In genomic region chr3:11075122-11075521, GRCh38 we compare ENCODE assay signal across 7 cellular contexts.
DNase-seq lines count a peak whose midpoint lies in the region; ATAC-seq, FAIRE-seq and TF ChIP-seq lines count a peak whose summit lies in the region.
"Not testable (repeated sequence)": the region's sequence is repeated elsewhere in the genome, so short reads cannot be mapped to it uniquely, and the experiment has no call there.

No MANE protein-coding gene starts in this region.

- not testable (repeated sequence) for H3K4me1 ChIP-seq in A549; IMR-90 (ENCODE audit: control insufficient read depth, insufficient read depth, low read length); K562 (replicated peaks in 1 of 2; ENCODE audit: control insufficient read depth in 2 of 2, insufficient read depth in 2 of 2, low read length in 2 of 2); HepG2 (ENCODE audit: insufficient read depth, low read length)

- H4K5ac ChIP-seq in IMR-90 (ENCODE audit: low read depth, low read length): not testable (repeated sequence)

- H3K9me3 ChIP-seq in A549; IMR-90 (ENCODE audit: control insufficient read depth, insufficient read depth, low read length); K562 (replicated peaks; ENCODE audit: control insufficient read depth, insufficient read depth, low read depth, low read length); HepG2 (ENCODE audit: low read length): not testable (repeated sequence)

- CTCF ChIA-PET in A549 (lab: Yijun Ruan, JAX): interaction anchor here (1.0 to 5.2 kb wide), 4 partner anchors 12 to 317 kb away, joined by 3 to 43 read pairs (median 4); no protein-coding TSS in a partner anchor
- CTCF ChIA-PET in IMR-90 (lab: Yijun Ruan, JAX); K562 (lab: Yijun Ruan, JAX; ENCODE audit: low intra/inter-chr PET ratio); HepG2 (lab: Yijun Ruan, JAX; ENCODE audit: low intra/inter-chr PET ratio, low total read pairs): not testable (repeated sequence)

- H3K27ac Mint-ChIP-seq in neural crest cell (ENCODE audit: unreplicated experiment): peak overlapping the region; percentile 35

- H3K4me3 ChIP-seq in A549; IMR-90 (ENCODE audit: insufficient read depth, low read depth, low read length); K562; HepG2 (replicated peaks in 1 of 3; ENCODE audit: insufficient read depth in 1 of 3, low read depth in 2 of 3, low read length in 3 of 3): not testable (repeated sequence)

- not testable (repeated sequence) for H3K9ac ChIP-seq in IMR-90 (ENCODE audit: low read depth, low read length); K562 (ENCODE audit: insufficient read depth in 1 of 2, low read depth in 2 of 2, low read length in 2 of 2); HepG2 (ENCODE audit: insufficient read depth, low read depth, low read length)

- H3K9me1 ChIP-seq in IMR-90 (ENCODE audit: insufficient read depth, low read length); K562 (ENCODE audit: control insufficient read depth, insufficient read depth, low read length): not testable (repeated sequence)

- H3K36me3 ChIP-seq in IMR-90 (ENCODE audit: control insufficient read depth, insufficient read depth, low read length); K562 (ENCODE audit: control insufficient read depth, insufficient read depth, low read length); HepG2 (replicated peaks in 1 of 2; ENCODE audit: control insufficient read depth in 1 of 2, insufficient read depth in 2 of 2, low read length in 2 of 2): not testable (repeated sequence)

- not testable (repeated sequence) for H3K4me3 Mint-ChIP-seq in neural crest cell

- TF ChIP-seq CTCF in A549 (IDR thresholded peaks at IDR 0.05); IMR-90 (conservative IDR thresholded peaks at IDR 0.05; ENCODE audit: low read depth, low read length); K562 (IDR thresholded peaks at IDR 0.05 in 2 of 3, conservative IDR thresholded peaks at IDR 0.05 in 1 of 3; ENCODE audit: insufficient read depth in 2 of 3, low read depth in 1 of 3, low read length in 3 of 3); HepG2 (CRISPR knock-in tag; IDR thresholded peaks at IDR 0.05); neural crest cell (conservative IDR thresholded peaks at IDR 0.05): not testable (repeated sequence)

- not testable (repeated sequence) for BruUV-seq in IMR-90 (replicated peaks; lab: Mats Ljungman, UMichigan); K562 (replicated peaks; lab: Mats Ljungman, UMichigan); HepG2 (replicated peaks; lab: Mats Ljungman, UMichigan)

- not testable (repeated sequence) for H3K27ac ChIP-seq in A549; IMR-90 (ENCODE audit: insufficient read depth, low read length); K562 (ENCODE audit: extremely low read depth, low read depth, low read length); HepG2 (ENCODE audit: extremely low read length, insufficient read depth, low read length)

- H3K14ac ChIP-seq in IMR-90 (replicated peaks; ENCODE audit: low read depth, low read length): not testable (repeated sequence)

- H4K20me1 ChIP-seq in IMR-90 (ENCODE audit: insufficient read depth, low read length); K562 (replicated peaks; ENCODE audit: control insufficient read depth, insufficient read depth, low read length); HepG2 (ENCODE audit: insufficient read depth, low read length): not testable (repeated sequence)

- not testable (repeated sequence) for FAIRE-seq in A549 (lab: Jason Lieb, UNC); K562 (lab: Jason Lieb, UNC); HepG2 (lab: Jason Lieb, UNC)

- H2BK5ac ChIP-seq in IMR-90 (ENCODE audit: low read depth, low read length, poor library complexity, severe bottlenecking): not testable (repeated sequence)

- H3K27me3 Mint-ChIP-seq in neural crest cell (ENCODE audit: low read depth): not testable (repeated sequence)

- not testable (repeated sequence) for H2AK9ac ChIP-seq in IMR-90 (replicated peaks; ENCODE audit: low read depth, low read length, poor library complexity)

- TF ChIP-seq POLR2A in A549 (IDR thresholded peaks at IDR 0.05; ENCODE audit: low read length); IMR-90 (IDR thresholded peaks at IDR 0.05; ENCODE audit: low read depth, low read length); K562 (conservative IDR thresholded peaks at IDR 0.05); HepG2 (IDR thresholded peaks at IDR 0.05; ENCODE audit: insufficient read depth in 1 of 2, low read depth in 2 of 2, low read length in 2 of 2): not testable (repeated sequence)

- not testable (repeated sequence) for H4K8ac ChIP-seq in IMR-90 (ENCODE audit: low read depth in 2 of 2, low read length in 2 of 2)

- not testable (repeated sequence) for H2BK20ac ChIP-seq in IMR-90 (ENCODE audit: low read depth, low read length)

- not testable (repeated sequence) for H3K18ac ChIP-seq in IMR-90 (ENCODE audit: low read depth, low read length)

- H3K79me1 ChIP-seq in IMR-90 (ENCODE audit: low read depth in 1 of 2, low read length in 2 of 2): not testable (repeated sequence)

- not testable (repeated sequence) for H3K27me3 ChIP-seq in IMR-90 (ENCODE audit: control insufficient read depth, insufficient read depth, low read length); K562 (ENCODE audit: control insufficient read depth in 2 of 2, insufficient read depth in 2 of 2, low read length in 2 of 2)
- H3K27me3 ChIP-seq in HepG2 (ENCODE audit: control insufficient read depth in 1 of 2, insufficient read depth in 2 of 2, low read length in 2 of 2): peaks cover 0 to 12% of the 10 kb centered on the region in 2 experiments; a peak in 3 of 5 replicates

- H3K79me2 ChIP-seq in K562 (ENCODE audit: control insufficient read depth, insufficient read depth, low read length); HepG2 (ENCODE audit: insufficient read depth, low read length): not testable (repeated sequence)

- H2BK15ac ChIP-seq in IMR-90 (ENCODE audit: low read depth, low read length): not testable (repeated sequence)

- not testable (repeated sequence) for H2AFZ ChIP-seq in IMR-90 (replicated peaks; ENCODE audit: low read length, poor library complexity); K562 (ENCODE audit: low read depth, low read length); HepG2 (ENCODE audit: low read length)

- intact Hi-C loops in IMR-90 (cut with micrococcal nuclease); K562 (cut with micrococcal nuclease); HepG2 (cut with micrococcal nuclease; ENCODE audit: unreplicated experiment): not testable (repeated sequence)

- H3K56ac ChIP-seq in IMR-90 (ENCODE audit: extremely low read depth, insufficient read depth, low read length): not testable (repeated sequence)

- not testable (repeated sequence) for H3K4ac ChIP-seq in IMR-90 (ENCODE audit: low read depth, low read length)

- not testable (repeated sequence) for TF ChIP-seq RAD21 in A549 (conservative IDR thresholded peaks at IDR 0.05 in 1 of 2, IDR thresholded peaks at IDR 0.05 in 1 of 2); IMR-90 (IDR thresholded peaks at IDR 0.05; ENCODE audit: low read length); K562 (CRISPR knock-in tag; conservative IDR thresholded peaks at IDR 0.05 in 1 of 2, IDR thresholded peaks at IDR 0.05 in 1 of 2); HepG2 (CRISPR knock-in tag; IDR thresholded peaks at IDR 0.05)

- not testable (repeated sequence) for H2AK5ac ChIP-seq in IMR-90 (ENCODE audit: low read depth, low read length)

- not testable (repeated sequence) for ATAC-seq in A549; IMR-90 (ENCODE audit: low read depth); K562; HepG2

- H3K4me1 Mint-ChIP-seq in neural crest cell: not testable (repeated sequence)

- dilution Hi-C loops in IMR-90 (cut with HindIII; ENCODE audit: low sequenced_read_pairs, unreplicated experiment): not testable (repeated sequence)

- in situ Hi-C loops in IMR-90 (cut with MboI; ENCODE audit: low sequenced_read_pairs); K562 (cut with MboI); HepG2 (cut with HindIII; ENCODE audit: extremely low pct_ligation_motif_present, low pct_unique_long_range_greater_than_20kb): not testable (repeated sequence)

- WGBS in A549 (ENCODE audit: missing lambda C conversion rate): 62% methylated on average over 2 of the region's 2 CpGs
- WGBS in IMR-90 (ENCODE audit: extremely low coverage in 2 of 2, insufficient read length in 1 of 2), 2 experiments: no CpG with 5 or more reads among the region's 2 CpGs
- 2% methylated on average over 2 of the region's 2 CpGs for WGBS in K562 (ENCODE audit: insufficient coverage, low coverage, missing lambda C conversion rate)
- 31% methylated on average over 2 of the region's 2 CpGs for WGBS in HepG2 (ENCODE audit: low lambda C conversion rate)

- not testable (repeated sequence) for H4K91ac ChIP-seq in IMR-90 (ENCODE audit: insufficient read depth, low read depth, low read length)

- not testable (repeated sequence) for H3K9me3 Mint-ChIP-seq in neural crest cell

- H2BK120ac ChIP-seq in IMR-90 (ENCODE audit: low read depth, low read length): not testable (repeated sequence)

- not testable (repeated sequence) for H3K23ac ChIP-seq in IMR-90 (ENCODE audit: low read depth, low read length)

- H3K4me2 ChIP-seq in A549; IMR-90 (ENCODE audit: low read depth, low read length); K562 (ENCODE audit: insufficient read depth, low read length); HepG2 (ENCODE audit: low read depth, low read length): not testable (repeated sequence)

- POLR2A ChIA-PET in A549 (lab: Yijun Ruan, JAX); IMR-90 (lab: Charles Lee; ENCODE audit: unreplicated experiment); K562 (lab: Yijun Ruan, JAX); HepG2 (lab: Yijun Ruan, JAX): not testable (repeated sequence)

- not testable (repeated sequence) for DNase-seq in A549 (ENCODE audit: low read depth in 1 of 2, low spot score in 1 of 2); IMR-90; K562 (ENCODE audit: extremely low read depth in 1 of 4, low spot score in 3 of 4); HepG2 (ENCODE audit: low spot score); neural crest cell (ENCODE audit: low read depth, low spot score)
- DNase-seq in HT1080 (ENCODE audit: low read depth) (peak; percentile 22), islet precursor cell (peak; percentile 5)

- not testable (repeated sequence) for TF ChIP-seq EP300 in A549 (IDR thresholded peaks at IDR 0.05); K562 (IDR thresholded peaks at IDR 0.05; ENCODE audit: low read length); HepG2 (IDR thresholded peaks at IDR 0.05; ENCODE audit: low read depth in 2 of 2, low read length in 2 of 2); HepG2 (CRISPR knock-in tag; IDR thresholded peaks at IDR 0.05; ENCODE audit: borderline replicate concordance)

- not testable (repeated sequence) for H3K36me3 Mint-ChIP-seq in neural crest cell (ENCODE audit: low read depth)
